ENCODE assay signal across 16 cellular contexts in genomic region chr2:235963853-235964577, GRCh38.
"Had no signal": no experiment of that assay in that cellular context is flagged by ENCODE, and none has a peak within 500 bp of the region (broad histone marks: within the 10 kb centered on the region; RNA-seq: fewer than 3 reads in every experiment).

No MANE protein-coding gene starts in this region.

- H3K4me1 ChIP-seq: lower lobe of right lung, pancreas, right lobe of liver, thyroid gland had no signal

- H3K4me3 ChIP-seq: coronary artery, lower lobe of right lung, pancreas, right lobe of liver, thyroid gland had no signal

- DNase-seq: dermis blood vessel endothelial cell; hypothalamus; immature natural killer cell; islet precursor cell; kidney glomerular epithelial cell; left colon; left ventricle myocardium superior; lower lobe of right lung; natural killer cell; occipital lobe; right lobe of liver; stimulated activated CD4-positive, alpha-beta T cell treated with anti-CD3 and anti-CD28 coated beads, Interleukin-4, amount 100 ng/mL, for 4 hours; stimulated activated naive B cell treated with anti-CD40 and anti-IgM and Interleukin-4, amounts not matched to agents 10 μg/mL and 1 μg/mL and 100 μg/mL, for 72 hours; thyroid gland had no signal

- ATAC-seq: left colon; left ventricle myocardium superior; lower lobe of right lung; natural killer cell; pancreas; right lobe of liver; stimulated activated naive B cell treated with anti-CD40 and anti-IgM and Interleukin-4, amounts not matched to agents 10 μg/mL and 1 μg/mL and 100 μg/mL, for 72 hours had no signal

- H3K27ac ChIP-seq: coronary artery, lower lobe of right lung, pancreas, right lobe of liver, thyroid gland had no signal

- H3K27me3 ChIP-seq: pancreas, right lobe of liver, thyroid gland had no signal

- H3K9me3 ChIP-seq: lower lobe of right lung, pancreas, right lobe of liver, thyroid gland had no signal

- H3K36me3 ChIP-seq: pancreas, right lobe of liver, thyroid gland had no signal
